12 cellular contexts compared by ENCODE assay signal in genomic region chr17:47225911-47226688, GRCh38. TPM values are rescaled to one million over a fixed set of nuclear protein-coding genes. Genes with fewer than 3 reads are reported as not detected.
A peak's percentile ranks its signal among the peaks of the same experiment; 100 is the strongest.
DNase-seq lines count a peak whose midpoint lies in the region; ATAC-seq, FAIRE-seq and TF ChIP-seq lines count a peak whose summit lies in the region.
"Had no signal": no experiment of that assay in that cellular context is flagged by ENCODE, and none has a peak within 500 bp of the region (broad histone marks: within the 10 kb centered on the region; RNA-seq: fewer than 3 reads in every experiment).

No MANE protein-coding gene starts in this region.

- no peak for DNase-seq in A549 (ENCODE audit: low read depth in 1 of 2, low spot score in 1 of 2)
- DNase-seq in SJSA1 (ENCODE audit: low read depth in 1 of 2, low spot score in 2 of 2), result no peak
- peak; percentile 67 for DNase-seq in fibroblast of peridontal ligament (ENCODE audit: extremely low read depth)
- DNase-seq in effector memory CD8-positive, alpha-beta T cell, result no peak
- no peak for DNase-seq in DMS53 (lab: John Stamatoyannopoulos, UW)
- DNase-seq: activated naive CD8-positive, alpha-beta T cell treated with anti-CD3 and anti-CD28 coated beads, Interleukin-2, amount 50 U/mL, for 24 hours; MM.1S had no signal

- H3K9ac ChIP-seq in rectal smooth muscle tissue (ENCODE audit: low read length), result no peak overlapping the region

- H3K4me2 ChIP-seq in A549, result peak overlapping the region; percentile 35

- no peak overlapping the region for H3K4me3 Mint-ChIP-seq in effector memory CD8-positive, alpha-beta T cell
- H3K4me3 Mint-ChIP-seq: activated naive CD8-positive, alpha-beta T cell treated with anti-CD3 and anti-CD28 coated beads, Interleukin-2, amount 50 U/mL, for 24 hours had no signal

- H3K36me3 ChIP-seq in SJSA1 (no peaks in the 10 kb centered on the region), rectal smooth muscle tissue (ENCODE audit: control insufficient read depth, insufficient read depth, low read length) (no peaks in the 10 kb centered on the region)

- H3K4me1 Mint-ChIP-seq in effector memory CD8-positive, alpha-beta T cell (ENCODE audit: low read depth in 2 of 2), result peaks cover 14 to 18% of the 10 kb centered on the region in 2 donors

- TF ChIP-seq EP300 in A549 (IDR thresholded peaks at IDR 0.05), result no peak

- no peaks in the 10 kb centered on the region for H3K27me3 Mint-ChIP-seq in effector memory CD8-positive, alpha-beta T cell

- no peak for FAIRE-seq in A549 (lab: Jason Lieb, UNC)

- peaks cover 20% of the 10 kb centered on the region for H3K4me1 ChIP-seq in A549
- H3K4me1 ChIP-seq in SJSA1 (replicated peaks), result peaks cover 40% of the 10 kb centered on the region
- H3K4me1 ChIP-seq in rectal smooth muscle tissue (ENCODE audit: control insufficient read depth, insufficient read depth, low read length), result peaks cover 22% of the 10 kb centered on the region

- POLR2A ChIA-PET in A549 (lab: Yijun Ruan, JAX), result no interaction called here

- no peaks in the 10 kb centered on the region for H3K9me3 Mint-ChIP-seq in effector memory CD8-positive, alpha-beta T cell

- 0 out of 3 replicates have a peak, but pooled peaks cover 6% of the 10 kb centered on the region for H3K9me3 ChIP-seq in A549
- H3K9me3 ChIP-seq in SJSA1 (replicated peaks), result peaks cover 5% of the 10 kb centered on the region; the same call in 1 of the 2 replicates

- CTCF ChIA-PET in A549 (lab: Yijun Ruan, JAX), result interaction anchor here (0.8 to 8.6 kb wide), 4 partner anchors 36 to 390 kb away, joined by 3 to 44 read pairs (median 5); no protein-coding TSS in a partner anchor

- ATAC-seq in A549, result no peak
- no peak for ATAC-seq in GM21825 (IDR thresholded peaks at IDR 0.05; ENCODE audit: unreplicated experiment)
- ATAC-seq in effector memory CD8-positive, alpha-beta T cell (replicated peaks), result no peak
- no peak for ATAC-seq in HG02981 (IDR thresholded peaks at IDR 0.05; ENCODE audit: unreplicated experiment)
- ATAC-seq: activated naive CD8-positive, alpha-beta T cell treated with anti-CD3 and anti-CD28 coated beads, Interleukin-2, amount 50 U/mL, for 24 hours; Panc1 had no signal

- WGBS in A549 (ENCODE audit: missing lambda C conversion rate), result 93% methylated on average over 2 of the region's 2 CpGs

- no peak for TF ChIP-seq CTCF in A549 (IDR thresholded peaks at IDR 0.05)

- TF ChIP-seq POLR2A in A549 (IDR thresholded peaks at IDR 0.05; ENCODE audit: low read length), result no peak

- H3K27me3 ChIP-seq in SJSA1 (replicated peaks) (no peaks in the 10 kb centered on the region), rectal smooth muscle tissue (ENCODE audit: control insufficient read depth, insufficient read depth, low read length) (no peaks in the 10 kb centered on the region)

- H3K36me3 Mint-ChIP-seq in effector memory CD8-positive, alpha-beta T cell (ENCODE audit: insufficient read depth), result no peaks in the 10 kb centered on the region

- TF ChIP-seq RAD21 in A549 (conservative IDR thresholded peaks at IDR 0.05 in 1 of 2, IDR thresholded peaks at IDR 0.05 in 1 of 2), result no peak

- H3K4me3 ChIP-seq in A549 (no peak overlapping the region), SJSA1 (no peak overlapping the region), rectal smooth muscle tissue (ENCODE audit: low read length) (no peak overlapping the region)

- H3K27ac ChIP-seq in A549 (peak overlapping the region; percentile 15 to 67; a peak in 4 of 6 replicates), SJSA1 (peak overlapping the region; percentile 63), rectal smooth muscle tissue (ENCODE audit: low read depth, low read length) (peak overlapping the region; percentile 85)

- no peak overlapping the region for H3K27ac Mint-ChIP-seq in effector memory CD8-positive, alpha-beta T cell
- H3K27ac Mint-ChIP-seq: activated naive CD8-positive, alpha-beta T cell treated with anti-CD3 and anti-CD28 coated beads, Interleukin-2, amount 50 U/mL, for 24 hours had no signal

TF ChIP-seq in A549, 52 proteins besides CTCF, POLR2A, EP300 and RAD21:
- TF ChIP-seq RARB (CRISPR knock-in tag; IDR thresholded peaks at IDR 0.05), result no peak
- no peak for TF ChIP-seq NR3C1 (IDR thresholded peaks at IDR 0.05)
- TF ChIP-seq, protein P1, sequence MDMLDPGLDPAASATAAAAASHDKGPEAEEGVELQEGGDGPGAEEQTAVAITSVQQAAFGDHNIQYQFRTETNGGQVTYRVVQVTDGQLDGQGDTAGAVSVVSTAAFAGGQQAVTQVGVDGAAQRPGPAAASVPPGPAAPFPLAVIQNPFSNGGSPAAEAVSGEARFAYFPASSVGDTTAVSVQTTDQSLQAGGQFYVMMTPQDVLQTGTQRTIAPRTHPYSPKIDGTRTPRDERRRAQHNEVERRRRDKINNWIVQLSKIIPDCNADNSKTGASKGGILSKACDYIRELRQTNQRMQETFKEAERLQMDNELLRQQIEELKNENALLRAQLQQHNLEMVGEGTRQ (IDR thresholded peaks at IDR 0.05), result no peak
- TF ChIP-seq ESRRA (IDR thresholded peaks at IDR 0.05; ENCODE audit: borderline replicate concordance, low read length), result no peak

RNA-seq across cellular contexts. Expression of gene MYL4, which starts 17.0 kb away (rescaled TPM):
- polyA plus RNA-seq in A549 (2011; rRNA removed), result not detected in 2 replicates
- polyA plus RNA-seq in A549 (2012; cell fraction: cytosol; rRNA removed), result 0.05 TPM in 1 of 2 replicates, not detected in the other
- polyA plus RNA-seq in A549 (2012; cell fraction: nucleus; rRNA removed), result 0.20 TPM in 1 of 2 replicates, not detected in the other
- not detected in 3 replicates for polyA plus RNA-seq in A549 (2017; fragmentation: RNase III; extraction: RNeasy Plus Mini Kit Qiagen cat#74134 plus additional on column Dnase treatment)
- polyA minus RNA-seq in A549 (2011; rRNA and poly(A)+ RNA removed), result 0.62 TPM in 1 of 2 replicates, not detected in the other
- total RNA-seq in SJSA1 (2014; rRNA removed; shearing (Covaris generic)), result 2.2 TPM in 1 of 2 replicates, not detected in the other
- total RNA-seq: kidney epithelial cell had no signal

RNA-seq across cellular contexts. Expression of gene ITGB3, which starts 27.5 kb away (rescaled TPM):
- 0.34 and 0.90 TPM in 2 replicates for polyA plus RNA-seq in A549 (2011; rRNA removed)
- polyA plus RNA-seq in A549 (2012; cell fraction: cytosol; rRNA removed), result 0.15 and 0.32 TPM in 2 replicates
- 0.18 and 0.29 TPM in 2 replicates for polyA plus RNA-seq in A549 (2012; cell fraction: nucleus; rRNA removed)
- polyA plus RNA-seq in A549 (2017; fragmentation: RNase III; extraction: RNeasy Plus Mini Kit Qiagen cat#74134 plus additional on column Dnase treatment), result 3.7 to 6.2 TPM (median 5.0 TPM) in 3 replicates
- 1.7 and 2.6 TPM in 2 replicates for polyA minus RNA-seq in A549 (2011; rRNA and poly(A)+ RNA removed)
- total RNA-seq in SJSA1 (2014; rRNA removed; shearing (Covaris generic)), result 164 and 202 TPM in 2 replicates

RNA-seq across cellular contexts. Expression of gene CDC27, which starts 37.0 kb away (rescaled TPM):
- polyA plus RNA-seq in A549 (2011; rRNA removed) (132 and 150 TPM in 2 replicates), A549 (2017; fragmentation: RNase III; extraction: RNeasy Plus Mini Kit Qiagen cat#74134 plus additional on column Dnase treatment) (81.6 to 88.0 TPM (median 87.9 TPM) in 3 replicates)
- polyA plus RNA-seq in A549 (2012; cell fraction: cytosol; rRNA removed), result 47.8 and 51.3 TPM in 2 replicates
- polyA plus RNA-seq in A549 (2012; cell fraction: nucleus; rRNA removed), result 36.0 and 40.9 TPM in 2 replicates
- polyA minus RNA-seq in A549 (2011; rRNA and poly(A)+ RNA removed), result 159 and 161 TPM in 2 replicates
- 136 and 198 TPM in 2 replicates for total RNA-seq in SJSA1 (2014; rRNA removed; shearing (Covaris generic))
